In the genomic region with DNA sequence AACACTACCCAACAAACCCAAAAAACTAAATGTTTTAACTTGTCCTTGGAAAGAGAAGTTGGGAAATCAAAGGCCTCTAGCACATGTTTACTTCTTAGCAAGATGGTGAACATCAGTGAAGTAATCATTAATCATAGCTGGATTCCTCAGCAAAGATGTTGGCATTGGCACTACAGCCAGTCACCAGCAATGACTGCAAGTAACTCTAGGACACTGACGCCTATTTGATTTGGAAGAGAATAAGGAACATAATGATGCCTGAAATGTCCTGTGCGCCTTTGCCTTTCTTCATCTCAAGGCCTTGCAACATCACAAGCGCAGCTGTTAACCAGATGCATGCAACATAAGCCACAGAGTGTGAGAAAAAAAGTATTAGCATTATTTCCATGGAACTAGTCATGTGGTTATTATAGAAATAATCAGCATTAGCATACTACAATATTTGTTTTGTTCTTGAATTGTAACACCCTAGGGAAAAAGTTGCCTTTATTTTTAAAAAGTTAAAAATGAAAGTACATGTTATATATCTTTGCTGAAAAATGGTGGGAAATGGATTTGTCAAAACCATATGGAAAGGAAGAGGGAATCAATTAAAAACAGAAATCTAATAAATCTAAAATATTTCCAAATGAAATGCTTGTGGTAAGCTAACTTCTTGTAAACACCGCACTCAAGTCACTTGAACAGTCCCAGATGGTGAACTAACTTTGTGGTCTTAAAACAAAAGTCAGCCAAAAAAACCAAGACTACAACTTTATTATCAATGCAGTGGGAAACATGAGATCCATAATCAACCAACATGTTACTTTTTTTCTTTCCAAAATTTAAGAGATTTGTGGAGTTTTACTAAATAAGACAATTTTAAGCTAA, we compare ENCODE assay signal across 9 cellular contexts. TPM values are rescaled to one million over a fixed set of nuclear protein-coding genes. Genes with fewer than 3 reads are reported as not detected.
DNase-seq lines count a peak whose midpoint lies in the region; ATAC-seq and TF ChIP-seq lines count a peak whose summit lies in the region.
"Had no signal": no experiment of that assay in that cellular context is flagged by ENCODE, and none has a peak within 500 bp of the region (broad histone marks: within the 10 kb centered on the region; RNA-seq: fewer than 3 reads in every experiment).

No MANE protein-coding gene starts in this region.

- peak; percentile 91 to 98 (median 97) for ATAC-seq in psoas muscle
- no peak for ATAC-seq in HG03108 (IDR thresholded peaks at IDR 0.05; ENCODE audit: unreplicated experiment)
- no peak for ATAC-seq in GM18909 (IDR thresholded peaks at IDR 0.05; ENCODE audit: poor library complexity, unreplicated experiment)
- ATAC-seq in activated CD8-positive, alpha-beta memory T cell treated with anti-CD3 and anti-CD28 coated beads, Interleukin-2, amount 10 ng/mL, durations not matched to agents 7 days and 5 days, result no peak

- TF ChIP-seq CTCF in foreskin fibroblast (IDR thresholded peaks at IDR 0.05; ENCODE audit: low read depth, low read length) (no peak), psoas muscle (IDR thresholded peaks at IDR 0.05) (no peak)

- no peak overlapping the region for H3K4me3 Mint-ChIP-seq in activated CD8-positive, alpha-beta memory T cell treated with anti-CD3 and anti-CD28 coated beads, Interleukin-2, amount 10 ng/mL, durations not matched to agents 7 days and 5 days
- H3K4me3 Mint-ChIP-seq: activated CD8-positive, alpha-beta T cell treated with anti-CD3 and anti-CD28 coated beads for 36 hours had no signal

- H3K9me3 Mint-ChIP-seq in activated CD8-positive, alpha-beta memory T cell treated with anti-CD3 and anti-CD28 coated beads, Interleukin-2, amount 10 ng/mL, durations not matched to agents 7 days and 5 days (ENCODE audit: low read depth), result no peaks in the 10 kb centered on the region
- H3K9me3 Mint-ChIP-seq: activated CD8-positive, alpha-beta T cell treated with anti-CD3 and anti-CD28 coated beads for 36 hours had no signal

- DNase-seq in Caki2 (ENCODE audit: low read depth) (peak; percentile 30), SIG-M5 (lab: John Stamatoyannopoulos, UW) (peak; percentile 54), foreskin fibroblast (peak; percentile 98), psoas muscle (peak; percentile 66 to 77), LoVo (ENCODE audit: low spot score) (no peak)
- DNase-seq in activated CD8-positive, alpha-beta memory T cell treated with anti-CD3 and anti-CD28 coated beads, Interleukin-2, amount 10 ng/mL, durations not matched to agents 7 days and 5 days, result no peak
- DNase-seq: activated CD8-positive, alpha-beta T cell treated with anti-CD3 and anti-CD28 coated beads for 36 hours had no signal

- H3K4me1 ChIP-seq in psoas muscle, result peaks cover 9% of the 10 kb centered on the region

- no peaks in the 10 kb centered on the region for H3K9me3 ChIP-seq in psoas muscle

- intact Hi-C loops in psoas muscle (cut with DNase I), result loop anchor here in 1 of 2 donors (2.0 kb wide), 1 partner anchor 711 kb away; no protein-coding TSS in a partner anchor

- H3K27me3 ChIP-seq in psoas muscle (ENCODE audit: insufficient read depth in 3 of 3, low read length in 2 of 3), result no peaks in the 10 kb centered on the region

- no peaks in the 10 kb centered on the region for H3K27me3 Mint-ChIP-seq in activated CD8-positive, alpha-beta memory T cell treated with anti-CD3 and anti-CD28 coated beads, Interleukin-2, amount 10 ng/mL, durations not matched to agents 7 days and 5 days
- H3K27me3 Mint-ChIP-seq: activated CD8-positive, alpha-beta T cell treated with anti-CD3 and anti-CD28 coated beads for 36 hours had no signal

- in situ Hi-C loops in Caki2 (cut with HindIII; ENCODE audit: low pct_unique_long_range_greater_than_20kb, low sequenced_read_pairs), result no loop called here

- CTCF ChIA-PET in activated CD8-positive, alpha-beta memory T cell treated with anti-CD3 and anti-CD28 coated beads, Interleukin-2, amount 10 ng/mL, durations not matched to agents 7 days and 5 days (lab: Charles Lee), result interaction anchor here (0.9 to 5.3 kb wide), 11 partner anchors 10 to 593 kb away, joined by 3 to 30 read pairs (median 6); a partner anchor contains a TSS

- peaks cover 0 to 5% of the 10 kb centered on the region in 2 donors for H3K36me3 ChIP-seq in psoas muscle (ENCODE audit: insufficient read depth in 1 of 2, low read depth in 1 of 2)

- no peak overlapping the region for H3K4me3 ChIP-seq in foreskin fibroblast (ENCODE audit: low read depth in 1 of 2, low read length in 2 of 2)
- no peak overlapping the region for H3K4me3 ChIP-seq in psoas muscle

- peak overlapping the region; percentile 71 for H3K27ac ChIP-seq in psoas muscle

- peaks cover 19% of the 10 kb centered on the region for H3K36me3 Mint-ChIP-seq in activated CD8-positive, alpha-beta memory T cell treated with anti-CD3 and anti-CD28 coated beads, Interleukin-2, amount 10 ng/mL, durations not matched to agents 7 days and 5 days

- no peak overlapping the region for H3K27ac Mint-ChIP-seq in activated CD8-positive, alpha-beta memory T cell treated with anti-CD3 and anti-CD28 coated beads, Interleukin-2, amount 10 ng/mL, durations not matched to agents 7 days and 5 days
- H3K27ac Mint-ChIP-seq: activated CD8-positive, alpha-beta T cell treated with anti-CD3 and anti-CD28 coated beads for 36 hours had no signal

- 45 to 54% (median 47%) methylated on average over 4 of the region's 4 CpGs for WGBS in psoas muscle, 3 donors

- peaks cover 30% of the 10 kb centered on the region for H3K4me1 Mint-ChIP-seq in activated CD8-positive, alpha-beta memory T cell treated with anti-CD3 and anti-CD28 coated beads, Interleukin-2, amount 10 ng/mL, durations not matched to agents 7 days and 5 days

RNA-seq across cellular contexts. Expression of a gene that starts 55.6 kb away (rescaled TPM):
- 15.4 and 30.0 TPM in 2 replicates for total RNA-seq in Caki2 (2014; rRNA removed; shearing (Covaris generic); ENCODE audit: low replicate concordance)
- total RNA-seq in psoas muscle, result 10 to 100 TPM; 11.4 to 17.4 (median 12.9) TPM
- 10 to 100 TPM in 2 of 3 donors, 1 to 10 TPM in 1; 8.1 to 11.6 (median 11.3) TPM for polyA plus RNA-seq in psoas muscle
- 10 to 100 TPM; 32.0 to 32.1 TPM for total RNA-seq in activated CD8-positive, alpha-beta memory T cell treated with anti-CD3 and anti-CD28 coated beads, Interleukin-2, amount 10 ng/mL, durations not matched to agents 7 days and 5 days

Comparison
In these comparisons a context has a peak if more than half of its experiments do, and no peak if none do; other contexts are left out.
1. DNase-seq: peak in Caki2 (single experiment), SIG-M5 (single experiment), foreskin fibroblast (2 of 2) and psoas muscle (2 of 2); none in LoVo (single experiment) and activated CD8-positive, alpha-beta memory T cell treated with anti-CD3 and anti-CD28 coated beads, Interleukin-2, amount 10 ng/mL, durations not matched to agents 7 days and 5 days (single experiment).
2. ATAC-seq: peak in psoas muscle (4 of 4); none in HG03108 (single experiment), GM18909 (single experiment) and activated CD8-positive, alpha-beta memory T cell treated with anti-CD3 and anti-CD28 coated beads, Interleukin-2, amount 10 ng/mL, durations not matched to agents 7 days and 5 days (single experiment).